In genomic region chr2:240419321-240419720, GRCh38 we compare ENCODE assay signal across 15 cellular contexts.
"Had no signal": no experiment of that assay in that cellular context is flagged by ENCODE, and none has a peak within 500 bp of the region (broad histone marks: within the 10 kb centered on the region; RNA-seq: fewer than 3 reads in every experiment).

No MANE protein-coding gene starts in this region.

- ATAC-seq: activated naive CD8-positive, alpha-beta T cell treated with anti-CD3 and anti-CD28 coated beads, Interleukin-2, amount 50 U/mL, for 24 hours; activated T-helper 17 cell treated with anti-CD3 and anti-CD28 coated beads, Interleukin-2, amount 50 U/mL, for 72 hours; foreskin keratinocyte; naive thymus-derived CD4-positive, alpha-beta T cell had no signal

- H3K36me3 ChIP-seq: neutrophil, transverse colon had no signal

- H3K27me3 Mint-ChIP-seq: activated CD4-positive, alpha-beta T cell treated with anti-CD3 and anti-CD28 coated beads, Interleukin-2, amount 10 ng/mL, durations not matched to agents 24 days and 14 days; activated T-helper 17 cell treated with anti-CD3 and anti-CD28 coated beads, Interleukin-2, amount 50 U/mL, for 72 hours; brain had no signal

- H3K4me1 Mint-ChIP-seq: activated CD4-positive, alpha-beta T cell treated with anti-CD3 and anti-CD28 coated beads, Interleukin-2, amount 10 ng/mL, durations not matched to agents 24 days and 14 days; activated naive CD8-positive, alpha-beta T cell treated with anti-CD3 and anti-CD28 coated beads, Interleukin-2, amount 50 U/mL, for 24 hours; activated T-helper 17 cell treated with anti-CD3 and anti-CD28 coated beads, Interleukin-2, amount 50 U/mL, for 72 hours; brain; naive thymus-derived CD4-positive, alpha-beta T cell had no signal

- H3K27me3 ChIP-seq: neutrophil, transverse colon had no signal

- H3K4me3 Mint-ChIP-seq: activated CD4-positive, alpha-beta T cell treated with anti-CD3 and anti-CD28 coated beads, Interleukin-2, amount 10 ng/mL, durations not matched to agents 24 days and 14 days; activated naive CD4-positive, alpha-beta T cell treated with anti-CD3 and anti-CD28 coated beads for 36 hours; activated naive CD8-positive, alpha-beta T cell treated with anti-CD3 and anti-CD28 coated beads, Interleukin-2, amount 50 U/mL, for 24 hours; activated T-helper 17 cell treated with anti-CD3 and anti-CD28 coated beads, Interleukin-2, amount 50 U/mL, for 72 hours; brain; naive thymus-derived CD4-positive, alpha-beta T cell; stimulated activated naive CD8-positive, alpha-beta T cell treated with anti-CD3 and anti-CD28 coated beads, Interleukin-15, Interleukin-2, amounts not matched to agents 100 ng/mL and 50 ng/mL, for 24 hours had no signal

- H3K27ac ChIP-seq: foreskin keratinocyte, neutrophil, transverse colon had no signal

- H3K27ac Mint-ChIP-seq: activated CD4-positive, alpha-beta T cell treated with anti-CD3 and anti-CD28 coated beads, Interleukin-2, amount 10 ng/mL, durations not matched to agents 24 days and 14 days; activated naive CD4-positive, alpha-beta T cell treated with anti-CD3 and anti-CD28 coated beads for 36 hours; activated naive CD8-positive, alpha-beta T cell treated with anti-CD3 and anti-CD28 coated beads, Interleukin-2, amount 50 U/mL, for 24 hours; activated T-helper 17 cell treated with anti-CD3 and anti-CD28 coated beads, Interleukin-2, amount 50 U/mL, for 72 hours; brain; naive thymus-derived CD4-positive, alpha-beta T cell; stimulated activated naive CD8-positive, alpha-beta T cell treated with anti-CD3 and anti-CD28 coated beads, Interleukin-15, Interleukin-2, amounts not matched to agents 100 ng/mL and 50 ng/mL, for 24 hours had no signal

- H3K4me3 ChIP-seq: transverse colon had no signal

- H3K4me1 ChIP-seq: foreskin keratinocyte, transverse colon had no signal

- DNase-seq: activated CD4-positive, alpha-beta T cell treated with anti-CD3 and anti-CD28 coated beads, Interleukin-2, amount 10 ng/mL, durations not matched to agents 24 days and 14 days; activated naive CD4-positive, alpha-beta T cell treated with anti-CD3 and anti-CD28 coated beads for 36 hours; activated naive CD8-positive, alpha-beta T cell treated with anti-CD3 and anti-CD28 coated beads, Interleukin-2, amount 50 U/mL, for 24 hours; anterior cingulate cortex; foreskin keratinocyte; hippocampal formation; mesenchymal stem cell; retina; T1000; transverse colon had no signal
